Comparison of ENCODE assay signal across 1 cellular context in genomic region chr6:138588805-138589434, GRCh38.
TF ChIP-seq lines count a peak whose summit lies in the region.

No MANE protein-coding gene starts in this region.

TF ChIP-seq in WTC11, 78 proteins besides CTCF, POLR2A, EP300 and RAD21 (continued from another document):
- TF ChIP-seq AR (CRISPR knock-in tag; IDR thresholded peaks at IDR 0.05) (no peak), ATF3 (CRISPR knock-in tag; conservative IDR thresholded peaks at IDR 0.05) (no peak), FOXP4 (CRISPR knock-in tag; IDR thresholded peaks at IDR 0.05) (no peak), ERG (CRISPR knock-in tag; IDR thresholded peaks at IDR 0.05) (no peak), MLX (CRISPR knock-in tag; IDR thresholded peaks at IDR 0.05) (no peak), SOX15 (CRISPR knock-in tag; IDR thresholded peaks at IDR 0.05) (no peak), ZNF423 (CRISPR knock-in tag; IDR thresholded peaks at IDR 0.05) (no peak), PRRX2 (CRISPR knock-in tag; IDR thresholded peaks at IDR 0.05) (no peak)
